18 cellular contexts compared by ENCODE assay signal in the genomic region with DNA sequence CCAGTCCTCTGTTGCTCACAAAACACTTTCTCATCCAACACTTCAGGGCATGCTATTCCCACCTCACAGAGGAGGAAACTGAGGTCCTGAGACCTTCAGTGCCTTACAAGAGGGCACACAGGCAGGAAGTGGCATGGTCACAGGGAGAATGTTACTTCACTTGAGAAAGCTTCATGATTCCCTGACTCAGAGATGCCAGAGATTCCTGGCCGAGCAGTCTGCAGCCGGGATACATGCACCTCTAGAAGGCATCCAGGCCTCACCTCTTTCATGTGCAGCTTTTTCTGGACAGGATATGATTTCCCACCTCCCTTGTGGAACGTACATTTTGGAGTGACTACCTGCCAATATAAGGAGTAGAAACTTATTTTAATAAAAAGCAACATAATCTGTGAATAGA. TPM values are rescaled to one million over a fixed set of nuclear protein-coding genes. Genes with fewer than 3 reads are reported as not detected.
A peak's percentile ranks its signal among the peaks of the same experiment; 100 is the strongest.
DNase-seq lines count a peak whose midpoint lies in the region; ATAC-seq, FAIRE-seq and TF ChIP-seq lines count a peak whose summit lies in the region.
"Had no signal": no experiment of that assay in that cellular context is flagged by ENCODE, and none has a peak within 500 bp of the region (broad histone marks: within the 10 kb centered on the region; RNA-seq: fewer than 3 reads in every experiment).

No MANE protein-coding gene starts in this region.

- no peak overlapping the region for H2AK5ac ChIP-seq in H1 (ENCODE audit: low read depth, low read length)

- DNase-seq in EL, result peak; percentile 43
- peak; percentile 26 for DNase-seq in HS-5 (ENCODE audit: low read depth)
- no peak for DNase-seq in H1 (ENCODE audit: low read depth in 1 of 2, low spot score in 2 of 2)
- peak; percentile 83 for DNase-seq in renal cortical epithelial cell (ENCODE audit: low read depth)
- DNase-seq in NCI-H1092 (lab: John Stamatoyannopoulos, UW), result no peak
- no peak for DNase-seq in GM10248 (ENCODE audit: extremely low spot score)
- no peak for DNase-seq in NCI-H524 treated with DMSO at 0.1 percent for 48 hours (lab: John Stamatoyannopoulos, UW)
- DNase-seq: DMS 273 treated with DMSO at 0.1 percent for 48 hours, MM.1S, NCI-H1105, NCI-H774, PC-9, SW 1271 had no signal

- TF ChIP-seq EP300 in H1 (IDR thresholded peaks at IDR 0.05; ENCODE audit: borderline replicate concordance in 1 of 2, low read depth in 2 of 2, low read length in 2 of 2), result no peak

- H4K5ac ChIP-seq in H1 (ENCODE audit: insufficient read length, low read depth, low read length), result no peak overlapping the region

- H2BK15ac ChIP-seq in H1 (ENCODE audit: low read length), result no peak overlapping the region; the same call in 1 of the 2 replicates

- no peak overlapping the region for H3K4me2 ChIP-seq in H1 (ENCODE audit: insufficient read depth in 1 of 2, low read depth in 2 of 2, low read length in 2 of 2)
- H3K4me2 ChIP-seq: PC-9 had no signal

- no peak overlapping the region for H2AFZ ChIP-seq in H1 (ENCODE audit: low read length)
- H2AFZ ChIP-seq: PC-9 had no signal

- TF ChIP-seq CTCF in H1 (IDR thresholded peaks at IDR 0.05; ENCODE audit: control extremely low read depth in 1 of 3, insufficient read depth in 1 of 3, low read depth in 1 of 3, low read length in 3 of 3) (no peak), GM10248 (IDR thresholded peaks at IDR 0.05; ENCODE audit: control extremely low read depth, extremely low read depth, low read depth, missing control alignments) (no peak)

- no peak for TF ChIP-seq POLR2A in H1 (IDR thresholded peaks at IDR 0.05; ENCODE audit: control extremely low read depth in 1 of 2, low read depth in 2 of 2, low read length in 2 of 2)

- H3K36me3 ChIP-seq in H1 (ENCODE audit: control insufficient read depth in 2 of 4, insufficient read depth in 4 of 4, low read length in 3 of 4), result no peaks in the 10 kb centered on the region

- peaks cover 0 to 1% of the 10 kb centered on the region in 2 experiments for H4K20me1 ChIP-seq in H1 (replicated peaks in 1 of 2; ENCODE audit: control insufficient read depth in 1 of 2, insufficient read depth in 2 of 2, low read length in 2 of 2)

- TF ChIP-seq RAD21 in H1 (IDR thresholded peaks at IDR 0.05 in 1 of 2, conservative IDR thresholded peaks at IDR 0.05 in 1 of 2; ENCODE audit: low read depth in 2 of 2, low read length in 2 of 2), result no peak

- H3K23ac ChIP-seq in H1 (ENCODE audit: insufficient read length), result no peak overlapping the region

- H3K56ac ChIP-seq in H1 (replicated peaks; ENCODE audit: insufficient read length, low read depth, low read length), result no peak overlapping the region

- no peaks in the 10 kb centered on the region for H3K79me2 ChIP-seq in H1 (ENCODE audit: control insufficient read depth in 1 of 2, insufficient read depth in 2 of 2, low read length in 2 of 2)

- no peak overlapping the region for H3K4ac ChIP-seq in H1 (replicated peaks; ENCODE audit: insufficient read length, low read depth, low read length)

- H3K27me3 ChIP-seq in H1 (replicated peaks in 1 of 4; ENCODE audit: control insufficient read depth in 3 of 4, extremely low read depth in 1 of 4, insufficient read depth in 3 of 4, low read length in 3 of 4), result peaks cover 1 to 14% (median 9%) of the 10 kb centered on the region in 4 experiments; a peak in 5 of 7 replicates

- FAIRE-seq in H1 (lab: Jason Lieb, UNC), result no peak

- peak overlapping the region; percentile 51; the same call in 1 of the 2 replicates for H2BK12ac ChIP-seq in H1 (ENCODE audit: low read depth, low read length)

- H3K9me3 ChIP-seq in H1 (ENCODE audit: insufficient read depth in 2 of 2, low read depth in 1 of 2, low read length in 1 of 2), result no peaks in the 10 kb centered on the region

- H3K4me1 ChIP-seq in H1 (replicated peaks in 1 of 4; ENCODE audit: control insufficient read depth in 3 of 4, insufficient read depth in 4 of 4, low read length in 3 of 4), result peaks cover 0 to 3% (median 0%) of the 10 kb centered on the region in 4 experiments; a peak in 1 of 7 replicates

- no peak overlapping the region for H4K91ac ChIP-seq in H1 (replicated peaks; ENCODE audit: insufficient read length, low read length)

- CTCF ChIA-PET in H1 (lab: Charles Lee; ENCODE audit: partially characterized antibody) (interaction anchor here (0.7 to 20.1 kb wide), 5 partner anchors 51 to 446 kb away, joined by 3 to 947 read pairs (median 5); no protein-coding TSS in a partner anchor), GM10248 (lab: Yijun Ruan, JAX) (interaction anchor here (2.2 to 19.2 kb wide), 2 partner anchors 9 to 348 kb away, joined by 6 to 653 read pairs; no protein-coding TSS in a partner anchor)

- no peak overlapping the region for H3K27ac ChIP-seq in H1 (ENCODE audit: low read depth, low read length)
- H3K27ac ChIP-seq: C4-2B, PC-9 had no signal

- H4K8ac ChIP-seq in H1 (ENCODE audit: extremely low read depth, insufficient read depth, low read length), result no peak overlapping the region

- POLR2A ChIA-PET in H1 (lab: Charles Lee; ENCODE audit: partially characterized antibody) (interaction anchor here (1.2 kb wide), 1 partner anchor 54 kb away, joined by 3 read pairs; no protein-coding TSS in a partner anchor), GM10248 (lab: Yijun Ruan, JAX) (no interaction called here)

- H2BK5ac ChIP-seq in H1 (ENCODE audit: low read depth, low read length), result no peak overlapping the region

- 91% methylated on average over 3 of the region's 3 CpGs; no CpG with 5 or more reads in 1 of the 2 experiments for WGBS in H1 (ENCODE audit: extremely low coverage in 1 of 2, insufficient coverage in 1 of 2, insufficient read length in 1 of 2, insufficient replicate concordance in 2 of 2, low coverage in 1 of 2, low lambda C conversion rate in 2 of 2, missing lambda C conversion rate in 1 of 2), 2 experiments

- H3K79me1 ChIP-seq in H1 (ENCODE audit: low read depth, low read length), result no peaks in the 10 kb centered on the region

- H3K9ac ChIP-seq in H1 (replicated peaks in 1 of 4; ENCODE audit: extremely low read depth in 1 of 4, low read depth in 3 of 4, low read length in 3 of 4), result no peak overlapping the region

- no peak for ATAC-seq in HG03159 (IDR thresholded peaks at IDR 0.05; ENCODE audit: unreplicated experiment)

- no peak overlapping the region for H2BK20ac ChIP-seq in H1 (ENCODE audit: low read length)

- H3K14ac ChIP-seq in H1 (ENCODE audit: insufficient read length), result no peak overlapping the region

- H3K4me3 ChIP-seq in H1 (ENCODE audit: extremely low read depth in 1 of 4, insufficient read depth in 2 of 4, low read depth in 3 of 4, low read length in 4 of 4), result no peak overlapping the region
- H3K4me3 ChIP-seq: PC-9 had no signal

- H2BK120ac ChIP-seq in H1 (replicated peaks; ENCODE audit: low read depth, low read length), result no peak overlapping the region

- H3K23me2 ChIP-seq in H1 (ENCODE audit: low read depth, low read length), result peaks cover 2% of the 10 kb centered on the region; the same call in 1 of the 2 replicates

- no peak overlapping the region for H3K18ac ChIP-seq in H1 (ENCODE audit: extremely low read depth, low read length)

TF ChIP-seq in H1, 55 proteins besides CTCF, POLR2A, EP300 and RAD21 (continues in another document):
- TF ChIP-seq CBX5 (IDR thresholded peaks at IDR 0.05; ENCODE audit: low read depth, low read length), result no peak
- TF ChIP-seq CTBP2 (IDR thresholded peaks at IDR 0.05; ENCODE audit: borderline replicate concordance, insufficient read depth, insufficient read length, low read length), result no peak
- no peak for TF ChIP-seq SUZ12 (IDR thresholded peaks at IDR 0.05; ENCODE audit: low read length)
- no peak for TF ChIP-seq RFX5 (IDR thresholded peaks at IDR 0.05; ENCODE audit: borderline replicate concordance, low read depth, low read length)
- no peak for TF ChIP-seq ATF2 (IDR thresholded peaks at IDR 0.05; ENCODE audit: low read length)
- no peak for TF ChIP-seq TBP (IDR thresholded peaks at IDR 0.05; ENCODE audit: low read depth, low read length)
- no peak for TF ChIP-seq RBBP5 (IDR thresholded peaks at IDR 0.05; ENCODE audit: borderline replicate concordance, low read depth, low read length)
- no peak for TF ChIP-seq NANOG (IDR thresholded peaks at IDR 0.05; ENCODE audit: insufficient read depth, low read depth, low read length, poor library complexity, severe bottlenecking)
- TF ChIP-seq SIRT6 (IDR thresholded peaks at IDR 0.05; ENCODE audit: low read length), result no peak
- no peak for TF ChIP-seq CREB1 (IDR thresholded peaks at IDR 0.05)

RNA-seq across cellular contexts. Expression of gene SST, which starts 2.8 kb away (rescaled TPM):
- total RNA-seq in H1 (2021; fragmentation: NEBNext Ultra II Directional; extraction: Animal tissue kit (Norgen Biotek cat#: 25700)), result 1.3 TPM in 1 of 2 replicates, not detected in the other
- 0.50 and 0.74 TPM in 2 replicates for polyA plus RNA-seq in H1 (2011; rRNA removed)
- polyA plus RNA-seq in H1 (2011; cell fraction: cytosol; rRNA removed), result 0.34 TPM
- polyA plus RNA-seq in H1 (2011; cell fraction: nucleus; rRNA removed), result not detected
- polyA plus RNA-seq in H1 (2012, experiment 1 of 2), result 0.46 to 0.53 TPM in 2 of 4 replicates, not detected in the others
- not detected for polyA plus RNA-seq in H1 (2012, experiment 2 of 2)
- 2.3 TPM for polyA plus RNA-seq in H1 (2013, experiment 1 of 2)
- polyA plus RNA-seq in H1 (2013, experiment 2 of 2), result 2.9 TPM
- not detected in 2 replicates for polyA minus RNA-seq in H1 (2011; rRNA and poly(A)+ RNA removed)
- not detected for polyA minus RNA-seq in H1 (2011; cell fraction: cytosol; rRNA and poly(A)+ RNA removed)
- not detected for polyA minus RNA-seq in H1 (2011; cell fraction: nucleus; rRNA and poly(A)+ RNA removed)
- 4.1 TPM in 1 of 2 replicates, not detected in the other for total RNA-seq in renal cortical epithelial cell
- total RNA-seq: NCI-H460; PC-9; SK-MEL-5; T-helper 2 cell treated with Interferon-gamma antibody and Interleukin-4, amounts not matched to agents 100 ng/mL and 5 ng/mL, for 36 hours had no signal

RNA-seq across cellular contexts. Expression of gene RTP2, which starts 29.3 kb away (rescaled TPM):
- total RNA-seq in H1 (2021; fragmentation: NEBNext Ultra II Directional; extraction: Animal tissue kit (Norgen Biotek cat#: 25700)), result not detected in 2 replicates
- polyA plus RNA-seq in H1 (2011; rRNA removed), result not detected in 2 replicates
- polyA plus RNA-seq in H1 (2011; cell fraction: cytosol; rRNA removed), result not detected
- not detected for polyA plus RNA-seq in H1 (2011; cell fraction: nucleus; rRNA removed)
- polyA plus RNA-seq in H1 (2012, experiment 1 of 2), result not detected in 4 replicates
- not detected for polyA plus RNA-seq in H1 (2012, experiment 2 of 2)
- not detected for polyA plus RNA-seq in H1 (2013, experiment 1 of 2)
- not detected for polyA plus RNA-seq in H1 (2013, experiment 2 of 2)
- polyA minus RNA-seq in H1 (2011; rRNA and poly(A)+ RNA removed), result not detected in 2 replicates
- polyA minus RNA-seq in H1 (2011; cell fraction: cytosol; rRNA and poly(A)+ RNA removed), result not detected
- polyA minus RNA-seq in H1 (2011; cell fraction: nucleus; rRNA and poly(A)+ RNA removed), result not detected
- 0.35 TPM in 1 of 2 replicates, not detected in the other for total RNA-seq in renal cortical epithelial cell
- total RNA-seq: NCI-H460; PC-9; SK-MEL-5; T-helper 2 cell treated with Interferon-gamma antibody and Interleukin-4, amounts not matched to agents 100 ng/mL and 5 ng/mL, for 36 hours had no signal

Comparison
In these comparisons a context has a peak if more than half of its experiments do, and no peak if none do; other contexts are left out.
1. DNase-seq: peak in EL (single experiment), HS-5 (single experiment) and renal cortical epithelial cell (single experiment); none in H1 (0 of 2), NCI-H1092 (single experiment), GM10248 (single experiment) and NCI-H524 treated with DMSO at 0.1 percent for 48 hours (single experiment).